Comparison of ENCODE assay signal across 8 cellular contexts in genomic region chr10:111076682-111077661, GRCh38. TPM values are rescaled to one million over a fixed set of nuclear protein-coding genes. Genes with fewer than 3 reads are reported as not detected.
DNase-seq lines count a peak whose midpoint lies in the region; ATAC-seq and TF ChIP-seq lines count a peak whose summit lies in the region.

Gene ADRA2A, plus strand, starts transcription at chr10:111077029. Its CDS starts 968 bp downstream, at chr10:111077997.

- no peaks in the 10 kb centered on the region for H4K20me1 ChIP-seq in fibroblast of lung (ENCODE audit: control insufficient read depth, extremely low read depth, insufficient read depth, low read length)

- H3K27me3 Mint-ChIP-seq in activated CD8-positive, alpha-beta T cell treated with anti-CD3 and anti-CD28 coated beads for 36 hours: peaks cover 58% of the 10 kb centered on the region
- peaks cover 57 to 72% (median 63%) of the 10 kb centered on the region in 5 donors for H3K27me3 Mint-ChIP-seq in naive thymus-derived CD4-positive, alpha-beta T cell

- H3K4me3 Mint-ChIP-seq in activated CD8-positive, alpha-beta T cell treated with anti-CD3 and anti-CD28 coated beads for 36 hours: peak within 1 kb of the TSS; percentile 64
- H3K4me3 Mint-ChIP-seq in naive thymus-derived CD4-positive, alpha-beta T cell: peak within 1 kb of the TSS; percentile 50 to 85 (median 72)

- intact Hi-C loops in activated CD8-positive, alpha-beta T cell treated with anti-CD3 and anti-CD28 coated beads for 36 hours (cut with micrococcal nuclease): loop anchor here (5.0 to 10.0 kb wide), 4 partner anchors 128 to 520 kb away; no protein-coding TSS in a partner anchor
- intact Hi-C loops in naive thymus-derived CD4-positive, alpha-beta T cell (cut with micrococcal nuclease): loop anchor here (2.0 to 5.0 kb wide), 3 partner anchors 158 to 520 kb away; partner anchors contain the start of genes BBIP1 (in 1 of the 2) and SHOC2 (in 1 of the 2)

- peak; percentile 35 for DNase-seq in Ammon's horn (ENCODE audit: low spot score)
- peak; percentile 11 for DNase-seq in NCI-H1694 (lab: John Stamatoyannopoulos, UW)
- peak; percentile 34 for DNase-seq in activated CD8-positive, alpha-beta T cell treated with anti-CD3 and anti-CD28 coated beads for 36 hours
- peak; percentile 33 to 40 for DNase-seq in fibroblast of lung (ENCODE audit: low read depth in 2 of 2)
- DNase-seq in naive thymus-derived CD4-positive, alpha-beta T cell: peak in 3 of 9 donors; percentile 11 to 28 (median 22)

- no peak for TF ChIP-seq CTCF in activated CD8-positive, alpha-beta T cell treated with anti-CD3 and anti-CD28 coated beads for 36 hours (IDR thresholded peaks at IDR 0.05)
- no peak for TF ChIP-seq CTCF in fibroblast of lung (conservative IDR thresholded peaks at IDR 0.05 in 1 of 2, IDR thresholded peaks at IDR 0.05 in 1 of 2; ENCODE audit: low read depth in 1 of 2, low read length in 2 of 2)

- no peaks in the 10 kb centered on the region for H3K9me3 ChIP-seq in fibroblast of lung (ENCODE audit: control insufficient read depth, insufficient read depth, low read depth, low read length)
- H3K9me3 ChIP-seq in naive thymus-derived CD4-positive, alpha-beta T cell (ENCODE audit: control insufficient read depth in 2 of 3, low read length in 3 of 3): no peaks in the 10 kb centered on the region

- peaks cover 2% of the 10 kb centered on the region for H3K4me1 ChIP-seq in fibroblast of lung (ENCODE audit: control insufficient read depth, extremely low read depth, insufficient read depth, low read length)
- peaks cover 0 to 13% of the 10 kb centered on the region in 2 donors for H3K4me1 ChIP-seq in naive thymus-derived CD4-positive, alpha-beta T cell (ENCODE audit: control insufficient read depth in 2 of 2, insufficient read depth in 2 of 2, low read length in 2 of 2)

- H2AFZ ChIP-seq in fibroblast of lung (ENCODE audit: low read length): peak within 1 kb of the TSS; percentile 44

- H3K36me3 Mint-ChIP-seq in activated CD8-positive, alpha-beta T cell treated with anti-CD3 and anti-CD28 coated beads for 36 hours (ENCODE audit: low read depth): no peaks in the 10 kb centered on the region
- peaks cover 0 to 7% (median 0%) of the 10 kb centered on the region in 5 donors for H3K36me3 Mint-ChIP-seq in naive thymus-derived CD4-positive, alpha-beta T cell

- H3K27ac Mint-ChIP-seq in activated CD8-positive, alpha-beta T cell treated with anti-CD3 and anti-CD28 coated beads for 36 hours: no peak within 1 kb of the TSS
- no peak within 1 kb of the TSS for H3K27ac Mint-ChIP-seq in naive thymus-derived CD4-positive, alpha-beta T cell

- H3K36me3 ChIP-seq in fibroblast of lung (ENCODE audit: control insufficient read depth, insufficient read depth, low read length): no peaks in the 10 kb centered on the region
- H3K36me3 ChIP-seq in naive thymus-derived CD4-positive, alpha-beta T cell (ENCODE audit: control insufficient read depth in 2 of 3, insufficient read depth in 3 of 3, low read length in 3 of 3): no peaks in the 10 kb centered on the region

- ATAC-seq in GM19023 (IDR thresholded peaks at IDR 0.05; ENCODE audit: unreplicated experiment) (peak; percentile 25), GM18861 (IDR thresholded peaks at IDR 0.05; ENCODE audit: unreplicated experiment) (no peak), GM21717 (IDR thresholded peaks at IDR 0.05; ENCODE audit: unreplicated experiment) (no peak)
- ATAC-seq in activated CD8-positive, alpha-beta T cell treated with anti-CD3 and anti-CD28 coated beads for 36 hours: peak; percentile 51
- ATAC-seq in naive thymus-derived CD4-positive, alpha-beta T cell: peak; percentile 36

- H3K4me1 Mint-ChIP-seq in activated CD8-positive, alpha-beta T cell treated with anti-CD3 and anti-CD28 coated beads for 36 hours (ENCODE audit: low read depth): peaks cover 4% of the 10 kb centered on the region
- H3K4me1 Mint-ChIP-seq in naive thymus-derived CD4-positive, alpha-beta T cell: peaks cover 5 to 20% (median 10%) of the 10 kb centered on the region in 7 donors

- H3K9me3 Mint-ChIP-seq in activated CD8-positive, alpha-beta T cell treated with anti-CD3 and anti-CD28 coated beads for 36 hours: no peaks in the 10 kb centered on the region
- peaks cover 0 to 7% (median 0%) of the 10 kb centered on the region in 11 donors for H3K9me3 Mint-ChIP-seq in naive thymus-derived CD4-positive, alpha-beta T cell

- POLR2A ChIA-PET in activated CD8-positive, alpha-beta T cell treated with anti-CD3 and anti-CD28 coated beads for 36 hours (lab: Charles Lee): no interaction called here
- POLR2A ChIA-PET in naive thymus-derived CD4-positive, alpha-beta T cell (lab: Charles Lee): no interaction called here

- peak within 1 kb of the TSS; percentile 85 for H3K4me2 ChIP-seq in fibroblast of lung (ENCODE audit: extremely low read depth, insufficient read depth, low read length)

- H3K79me2 ChIP-seq in fibroblast of lung (ENCODE audit: control insufficient read depth, insufficient read depth, low read length): no peaks in the 10 kb centered on the region

- H3K27ac ChIP-seq in fibroblast of lung (ENCODE audit: insufficient read depth, low read length): no peak within 1 kb of the TSS
- no peak within 1 kb of the TSS for H3K27ac ChIP-seq in naive thymus-derived CD4-positive, alpha-beta T cell (ENCODE audit: low read depth, low read length)

- CTCF ChIA-PET in activated CD8-positive, alpha-beta T cell treated with anti-CD3 and anti-CD28 coated beads for 36 hours (lab: Charles Lee): interaction anchor here (0.6 to 3.2 kb wide), 27 partner anchors 10 to 1057 kb away, joined by 3 to 31 read pairs (median 3); partner anchors contain the start of genes BBIP1 and SHOC2
- CTCF ChIA-PET in naive thymus-derived CD4-positive, alpha-beta T cell (lab: Charles Lee): interaction anchor here (0.7 kb wide), 1 partner anchor 19 kb away, joined by 3 read pairs; no protein-coding TSS in a partner anchor

- no peak within 1 kb of the TSS for H3K9ac ChIP-seq in fibroblast of lung (ENCODE audit: insufficient read depth, low read length)

- H3K4me3 ChIP-seq in fibroblast of lung (replicated peaks in 1 of 4; ENCODE audit: control extremely low read depth in 1 of 4, insufficient read depth in 1 of 4, low read depth in 3 of 4, low read length in 4 of 4): peak within 1 kb of the TSS; percentile 36 to 57 (median 44)
- H3K4me3 ChIP-seq in naive thymus-derived CD4-positive, alpha-beta T cell (ENCODE audit: low read length): peak within 1 kb of the TSS; percentile 44

- H3K27me3 ChIP-seq in fibroblast of lung (ENCODE audit: control insufficient read depth, insufficient read depth, low read length): peaks cover 37% of the 10 kb centered on the region
- peaks cover 0 to 21% of the 10 kb centered on the region in 2 donors for H3K27me3 ChIP-seq in naive thymus-derived CD4-positive, alpha-beta T cell (ENCODE audit: control insufficient read depth in 2 of 2, insufficient read depth in 2 of 2, low read length in 2 of 2)

RNA-seq across cellular contexts. Expression of gene ADRA2A, which starts in this region (rescaled TPM):
- total RNA-seq in activated CD8-positive, alpha-beta T cell treated with anti-CD3 and anti-CD28 coated beads for 36 hours: under 1 TPM in 1 of 2 experiments, not detected in 1; 0.07 TPM
- under 0.01 TPM in 2 replicates for total RNA-seq in fibroblast of lung
- polyA plus RNA-seq in fibroblast of lung: 0.02 and 0.06 TPM in 2 replicates
- 0.03 and 0.07 TPM in 2 replicates for polyA plus RNA-seq in fibroblast of lung (2012)
- not detected in 2 replicates for polyA minus RNA-seq in fibroblast of lung (ENCODE audit: low replicate concordance)
- under 1 TPM in 1 of 5 experiments, not detected in 4; 0.22 TPM for total RNA-seq in naive thymus-derived CD4-positive, alpha-beta T cell
- polyA plus RNA-seq in naive thymus-derived CD4-positive, alpha-beta T cell: not detected

Comparison
In these comparisons a context has a peak if more than half of its experiments do, and no peak if none do; other contexts are left out.
1. Peak in DNase-seq and ATAC-seq in activated CD8-positive, alpha-beta T cell treated with anti-CD3 and anti-CD28 coated beads for 36 hours; RNA of the gene not detected or under 1 TPM.
2. Peak in DNase-seq, H3K4me3 ChIP-seq and H3K4me2 ChIP-seq in fibroblast of lung; RNA of the gene not detected or under 1 TPM.
3. Peak in ATAC-seq and H3K4me3 ChIP-seq in naive thymus-derived CD4-positive, alpha-beta T cell; RNA of the gene not detected or under 1 TPM.